15 cellular contexts compared by ENCODE assay signal in genomic region chr6:37082390-37082789, GRCh38.
A peak's percentile ranks its signal among the peaks of the same experiment; 100 is the strongest.
DNase-seq lines count a peak whose midpoint lies in the region; ATAC-seq and TF ChIP-seq lines count a peak whose summit lies in the region.
"Had no signal": no experiment of that assay in that cellular context is flagged by ENCODE, and none has a peak within 500 bp of the region (broad histone marks: within the 10 kb centered on the region; RNA-seq: fewer than 3 reads in every experiment).

No MANE protein-coding gene starts in this region.

- no peak overlapping the region for H3K4me3 Mint-ChIP-seq in activated naive CD4-positive, alpha-beta T cell treated with anti-CD3 and anti-CD28 coated beads, Interleukin-2, amount 10 ng/mL, durations not matched to agents 7 days and 5 days
- H3K4me3 Mint-ChIP-seq: CD8-positive, alpha-beta memory T cell; HFFc6 had no signal

- H3K4me1 ChIP-seq in adipocyte (ENCODE audit: control insufficient read depth, insufficient read depth, low read length) (peaks cover 37% of the 10 kb centered on the region), liver (ENCODE audit: control insufficient read depth in 4 of 4, insufficient read depth in 4 of 4, low read length in 3 of 4) (peaks cover 11 to 28% (median 16%) of the 10 kb centered on the region in 4 donors), neutrophil (ENCODE audit: control insufficient read depth in 1 of 2, insufficient read depth in 1 of 2, low read depth in 1 of 2, low read length in 1 of 2) (peaks cover 43 to 53% of the 10 kb centered on the region in 2 experiments)

- peak overlapping the region; percentile 81 to 85 for H3K27ac ChIP-seq in liver (ENCODE audit: low read depth in 1 of 2, low read length in 2 of 2)
- peak overlapping the region; percentile 92 for H3K27ac ChIP-seq in neutrophil

- H3K4me1 Mint-ChIP-seq in activated naive CD4-positive, alpha-beta T cell treated with anti-CD3 and anti-CD28 coated beads, Interleukin-2, amount 10 ng/mL, durations not matched to agents 7 days and 5 days: peaks cover 5% of the 10 kb centered on the region

- H3K36me3 ChIP-seq in adipocyte (ENCODE audit: control insufficient read depth, insufficient read depth, low read length, severe bottlenecking) (no peaks in the 10 kb centered on the region), liver (ENCODE audit: control insufficient read depth in 4 of 4, insufficient read depth in 3 of 4, low read depth in 1 of 4, low read length in 3 of 4) (no peaks in the 10 kb centered on the region), neutrophil (no peaks in the 10 kb centered on the region)
- H3K36me3 ChIP-seq: BE2C had no signal

- DNase-seq in adipocyte (ENCODE audit: low read depth) (no peak), NCI-H1417 treated with DMSO at 0.1 percent for 48 hours (lab: John Stamatoyannopoulos, UW) (no peak), left lobe of liver (ENCODE audit: low spot score) (no peak)
- no peak for DNase-seq in activated naive CD4-positive, alpha-beta T cell treated with anti-CD3 and anti-CD28 coated beads, Interleukin-2, amount 10 ng/mL, durations not matched to agents 7 days and 5 days
- DNase-seq: BE2C; Caco-2; CD8-positive, alpha-beta memory T cell; DND-41; GDM1; HCEC 1CT; HFFc6 had no signal

- peak overlapping the region; percentile 61 for H3K9ac ChIP-seq in adipocyte (ENCODE audit: low read length)
- no peak overlapping the region for H3K9ac ChIP-seq in liver (ENCODE audit: low read depth in 1 of 2, low read length in 2 of 2)

- no peak overlapping the region for H3K27ac Mint-ChIP-seq in activated naive CD4-positive, alpha-beta T cell treated with anti-CD3 and anti-CD28 coated beads, Interleukin-2, amount 10 ng/mL, durations not matched to agents 7 days and 5 days
- H3K27ac Mint-ChIP-seq: CD8-positive, alpha-beta memory T cell; HFFc6 had no signal

- H3K27me3 Mint-ChIP-seq in activated naive CD4-positive, alpha-beta T cell treated with anti-CD3 and anti-CD28 coated beads, Interleukin-2, amount 10 ng/mL, durations not matched to agents 7 days and 5 days: peaks cover 44% of the 10 kb centered on the region

- no peaks in the 10 kb centered on the region for H3K9me3 ChIP-seq in adipocyte (ENCODE audit: control insufficient read depth, low read length)
- no peaks in the 10 kb centered on the region for H3K9me3 ChIP-seq in liver (ENCODE audit: control insufficient read depth in 4 of 4, low read length in 3 of 4)
- H3K9me3 ChIP-seq in neutrophil: no peaks in the 10 kb centered on the region
- H3K9me3 ChIP-seq: A549, BE2C, Caco-2 had no signal

- ATAC-seq in left lobe of liver (no peak), HG02642 (IDR thresholded peaks at IDR 0.05; ENCODE audit: poor library complexity, unreplicated experiment) (no peak)
- ATAC-seq: A549 had no signal

- TF ChIP-seq CTCF in liver (IDR thresholded peaks at IDR 0.05; ENCODE audit: low read depth, low read length, missing input control) (no peak), neutrophil (IDR thresholded peaks at IDR 0.05) (no peak)

- H3K9me3 Mint-ChIP-seq in activated naive CD4-positive, alpha-beta T cell treated with anti-CD3 and anti-CD28 coated beads, Interleukin-2, amount 10 ng/mL, durations not matched to agents 7 days and 5 days: no peaks in the 10 kb centered on the region
- H3K9me3 Mint-ChIP-seq: CD8-positive, alpha-beta memory T cell; HFFc6 had no signal

- 97% methylated on average over 11 of the region's 11 CpGs for WGBS in liver

- H3K4me3 ChIP-seq in adipocyte (ENCODE audit: low read length) (no peak overlapping the region), liver (ENCODE audit: low read depth in 1 of 3, low read length in 3 of 3) (peak overlapping the region in 1 of 3 donors; percentile 35), neutrophil (ENCODE audit: low read depth in 1 of 2, low read length in 1 of 2) (peak overlapping the region; percentile 55 to 62)
- H3K4me3 ChIP-seq: A549 had no signal

- CTCF ChIA-PET in activated naive CD4-positive, alpha-beta T cell treated with anti-CD3 and anti-CD28 coated beads, Interleukin-2, amount 10 ng/mL, durations not matched to agents 7 days and 5 days (lab: Charles Lee): no interaction called here

- no peak for TF ChIP-seq RAD21 in liver (IDR thresholded peaks at IDR 0.05)

- H3K36me3 Mint-ChIP-seq in activated naive CD4-positive, alpha-beta T cell treated with anti-CD3 and anti-CD28 coated beads, Interleukin-2, amount 10 ng/mL, durations not matched to agents 7 days and 5 days: no peaks in the 10 kb centered on the region
- H3K36me3 Mint-ChIP-seq: CD8-positive, alpha-beta memory T cell had no signal

- H3K27me3 ChIP-seq in adipocyte (replicated peaks; ENCODE audit: control insufficient read depth, insufficient read depth, low read length) (no peaks in the 10 kb centered on the region), liver (ENCODE audit: control insufficient read depth in 4 of 4, insufficient read depth in 4 of 4, low read length in 3 of 4) (no peaks in the 10 kb centered on the region), neutrophil (no peaks in the 10 kb centered on the region)
- H3K27me3 ChIP-seq: BE2C had no signal

TF ChIP-seq in liver, 16 proteins besides CTCF, POLR2A, EP300 and RAD21:
- TF ChIP-seq RXRA (IDR thresholded peaks at IDR 0.05): no peak
- TF ChIP-seq JUND (IDR thresholded peaks at IDR 0.05): no peak
- no peak for TF ChIP-seq GABPA (IDR thresholded peaks at IDR 0.05 in 1 of 2, conservative IDR thresholded peaks at IDR 0.05 in 1 of 2)
- no peak for TF ChIP-seq FOXA2 (IDR thresholded peaks at IDR 0.05)
- no peak for TF ChIP-seq REST (IDR thresholded peaks at IDR 0.05)
- TF ChIP-seq, protein P1, sequence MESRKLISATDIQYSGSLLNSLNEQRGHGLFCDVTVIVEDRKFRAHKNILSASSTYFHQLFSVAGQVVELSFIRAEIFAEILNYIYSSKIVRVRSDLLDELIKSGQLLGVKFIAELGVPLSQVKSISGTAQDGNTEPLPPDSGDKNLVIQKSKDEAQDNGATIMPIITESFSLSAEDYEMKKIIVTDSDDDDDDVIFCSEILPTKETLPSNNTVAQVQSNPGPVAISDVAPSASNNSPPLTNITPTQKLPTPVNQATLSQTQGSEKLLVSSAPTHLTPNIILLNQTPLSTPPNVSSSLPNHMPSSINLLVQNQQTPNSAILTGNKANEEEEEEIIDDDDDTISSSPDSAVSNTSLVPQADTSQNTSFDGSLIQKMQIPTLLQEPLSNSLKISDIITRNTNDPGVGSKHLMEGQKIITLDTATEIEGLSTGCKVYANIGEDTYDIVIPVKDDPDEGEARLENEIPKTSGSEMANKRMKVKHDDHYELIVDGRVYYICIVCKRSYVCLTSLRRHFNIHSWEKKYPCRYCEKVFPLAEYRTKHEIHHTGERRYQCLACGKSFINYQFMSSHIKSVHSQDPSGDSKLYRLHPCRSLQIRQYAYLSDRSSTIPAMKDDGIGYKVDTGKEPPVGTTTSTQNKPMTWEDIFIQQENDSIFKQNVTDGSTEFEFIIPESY (IDR thresholded peaks at IDR 0.05): no peak
- no peak for TF ChIP-seq FOXA1 (IDR thresholded peaks at IDR 0.05)
- no peak for TF ChIP-seq ATF3 (IDR thresholded peaks at IDR 0.05)
- no peak for TF ChIP-seq EGR1 (IDR thresholded peaks at IDR 0.05; ENCODE audit: low read depth in 2 of 2)
- TF ChIP-seq HNF4A (conservative IDR thresholded peaks at IDR 0.05): no peak
- TF ChIP-seq, protein P2, sequence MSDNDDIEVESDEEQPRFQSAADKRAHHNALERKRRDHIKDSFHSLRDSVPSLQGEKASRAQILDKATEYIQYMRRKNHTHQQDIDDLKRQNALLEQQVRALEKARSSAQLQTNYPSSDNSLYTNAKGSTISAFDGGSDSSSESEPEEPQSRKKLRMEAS (IDR thresholded peaks at IDR 0.05): no peak
